1 cellular context compared by ENCODE assay signal in the genomic region with DNA sequence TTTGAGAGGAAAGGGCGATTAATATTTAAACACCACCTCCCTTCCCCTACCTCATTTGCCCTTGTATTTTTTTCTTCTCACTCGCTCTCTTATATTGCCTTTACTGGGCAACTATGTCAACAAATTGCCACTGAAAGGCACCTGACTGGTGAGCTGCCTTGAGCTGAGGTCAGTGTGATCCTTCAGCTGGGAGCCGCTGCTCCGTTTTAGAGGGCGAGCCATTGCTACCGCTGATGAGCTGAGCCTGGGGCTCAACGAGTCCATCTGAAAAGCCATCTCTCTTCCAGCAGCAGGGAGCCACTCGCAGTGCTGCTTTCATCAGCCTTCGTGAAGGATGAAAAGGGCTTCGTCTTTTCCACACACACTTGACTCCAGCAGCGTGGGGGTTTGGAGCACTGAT.
TF ChIP-seq lines count a peak whose summit lies in the region.

No MANE protein-coding gene starts in this region.

TF ChIP-seq in SK-N-SH, 30 proteins besides CTCF, POLR2A, EP300 and RAD21:
- TF ChIP-seq GATA2 (CRISPR knock-in tag; IDR thresholded peaks at IDR 0.05): no peak
- TF ChIP-seq TAF1 (IDR thresholded peaks at IDR 0.05; ENCODE audit: borderline replicate concordance, low read depth, low read length): no peak
- no peak for TF ChIP-seq YY1 (IDR thresholded peaks at IDR 0.05; ENCODE audit: low read depth)
- TF ChIP-seq ELF1 (IDR thresholded peaks at IDR 0.05): no peak
- TF ChIP-seq FOXJ3 (CRISPR knock-in tag; IDR thresholded peaks at IDR 0.05): no peak
- no peak for TF ChIP-seq SIN3A (IDR thresholded peaks at IDR 0.05; ENCODE audit: borderline replicate concordance, low read depth, low read length)
- TF ChIP-seq, protein P1, sequence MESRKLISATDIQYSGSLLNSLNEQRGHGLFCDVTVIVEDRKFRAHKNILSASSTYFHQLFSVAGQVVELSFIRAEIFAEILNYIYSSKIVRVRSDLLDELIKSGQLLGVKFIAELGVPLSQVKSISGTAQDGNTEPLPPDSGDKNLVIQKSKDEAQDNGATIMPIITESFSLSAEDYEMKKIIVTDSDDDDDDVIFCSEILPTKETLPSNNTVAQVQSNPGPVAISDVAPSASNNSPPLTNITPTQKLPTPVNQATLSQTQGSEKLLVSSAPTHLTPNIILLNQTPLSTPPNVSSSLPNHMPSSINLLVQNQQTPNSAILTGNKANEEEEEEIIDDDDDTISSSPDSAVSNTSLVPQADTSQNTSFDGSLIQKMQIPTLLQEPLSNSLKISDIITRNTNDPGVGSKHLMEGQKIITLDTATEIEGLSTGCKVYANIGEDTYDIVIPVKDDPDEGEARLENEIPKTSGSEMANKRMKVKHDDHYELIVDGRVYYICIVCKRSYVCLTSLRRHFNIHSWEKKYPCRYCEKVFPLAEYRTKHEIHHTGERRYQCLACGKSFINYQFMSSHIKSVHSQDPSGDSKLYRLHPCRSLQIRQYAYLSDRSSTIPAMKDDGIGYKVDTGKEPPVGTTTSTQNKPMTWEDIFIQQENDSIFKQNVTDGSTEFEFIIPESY (IDR thresholded peaks at IDR 0.05; ENCODE audit: borderline replicate concordance, low read depth): no peak
- no peak for TF ChIP-seq GABPA (IDR thresholded peaks at IDR 0.05; ENCODE audit: low read depth)
- TF ChIP-seq FOSL2 (IDR thresholded peaks at IDR 0.05; ENCODE audit: borderline replicate concordance, low read depth): no peak
- no peak for TF ChIP-seq SMC3 (IDR thresholded peaks at IDR 0.05; ENCODE audit: low read depth, low read length)
- TF ChIP-seq, protein P2, sequence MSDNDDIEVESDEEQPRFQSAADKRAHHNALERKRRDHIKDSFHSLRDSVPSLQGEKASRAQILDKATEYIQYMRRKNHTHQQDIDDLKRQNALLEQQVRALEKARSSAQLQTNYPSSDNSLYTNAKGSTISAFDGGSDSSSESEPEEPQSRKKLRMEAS (IDR thresholded peaks at IDR 0.05; ENCODE audit: low read depth): no peak
- no peak for TF ChIP-seq CHD2 (IDR thresholded peaks at IDR 0.05; ENCODE audit: low read length, partially characterized antibody)
- TF ChIP-seq TCF12 (IDR thresholded peaks at IDR 0.05): no peak
- TF ChIP-seq, protein P3, sequence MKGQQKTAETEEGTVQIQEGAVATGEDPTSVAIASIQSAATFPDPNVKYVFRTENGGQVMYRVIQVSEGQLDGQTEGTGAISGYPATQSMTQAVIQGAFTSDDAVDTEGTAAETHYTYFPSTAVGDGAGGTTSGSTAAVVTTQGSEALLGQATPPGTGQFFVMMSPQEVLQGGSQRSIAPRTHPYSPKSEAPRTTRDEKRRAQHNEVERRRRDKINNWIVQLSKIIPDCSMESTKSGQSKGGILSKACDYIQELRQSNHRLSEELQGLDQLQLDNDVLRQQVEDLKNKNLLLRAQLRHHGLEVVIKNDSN (IDR thresholded peaks at IDR 0.05; ENCODE audit: borderline replicate concordance, low read depth): no peak
